In genomic region chr20:60516442-60516841, GRCh38 we compare ENCODE assay signal across 3 cellular contexts.
TF ChIP-seq lines count a peak whose summit lies in the region.

No MANE protein-coding gene starts in this region.

TF ChIP-seq in A549, 52 proteins besides CTCF, POLR2A, EP300 and RAD21:
- no peak for TF ChIP-seq BCL3 (IDR thresholded peaks at IDR 0.05)
- TF ChIP-seq MAFK (IDR thresholded peaks at IDR 0.05; ENCODE audit: partially characterized antibody) = peak; percentile 90
- no peak for TF ChIP-seq CEBPB (IDR thresholded peaks at IDR 0.05)
- TF ChIP-seq RNF2 (IDR thresholded peaks at IDR 0.05; ENCODE audit: borderline replicate concordance, low read depth) = no peak
- TF ChIP-seq CHD2 (IDR thresholded peaks at IDR 0.05; ENCODE audit: low read length, partially characterized antibody) = no peak
- no peak for TF ChIP-seq ZSCAN20 (CRISPR knock-in tag; IDR thresholded peaks at IDR 0.05)
- TF ChIP-seq ATOH8 (CRISPR knock-in tag; IDR thresholded peaks at IDR 0.05; ENCODE audit: low read depth) = no peak
- no peak for TF ChIP-seq FOSB (CRISPR knock-in tag; IDR thresholded peaks at IDR 0.05)
TF ChIP-seq in A549: peak in this region for 1.

TF ChIP-seq in IMR-90, 13 proteins besides CTCF, POLR2A, EP300 and RAD21 (continued from another document):
- TF ChIP-seq ELK1 (IDR thresholded peaks at IDR 0.05; ENCODE audit: borderline replicate concordance, low read depth, low read length) (no peak), RFX5 (IDR thresholded peaks at IDR 0.05; ENCODE audit: low read depth, low read length) (no peak), MAFK (IDR thresholded peaks at IDR 0.05; ENCODE audit: low read depth, low read length) (peak; percentile 97)

TF ChIP-seq in K562, 482 proteins besides CTCF, POLR2A, EP300 and RAD21 (continued from another document):
- TF ChIP-seq TOE1 (IDR thresholded peaks at IDR 0.05; ENCODE audit: borderline replicate concordance) = no peak
- TF ChIP-seq TOE1 (CRISPR knock-in tag; IDR thresholded peaks at IDR 0.05; ENCODE audit: borderline replicate concordance, low read depth) = no peak
- peak; percentile 85 for TF ChIP-seq MAFK (IDR thresholded peaks at IDR 0.05; ENCODE audit: low read length)
